ENCODE assay signal across 10 cellular contexts in the genomic region with DNA sequence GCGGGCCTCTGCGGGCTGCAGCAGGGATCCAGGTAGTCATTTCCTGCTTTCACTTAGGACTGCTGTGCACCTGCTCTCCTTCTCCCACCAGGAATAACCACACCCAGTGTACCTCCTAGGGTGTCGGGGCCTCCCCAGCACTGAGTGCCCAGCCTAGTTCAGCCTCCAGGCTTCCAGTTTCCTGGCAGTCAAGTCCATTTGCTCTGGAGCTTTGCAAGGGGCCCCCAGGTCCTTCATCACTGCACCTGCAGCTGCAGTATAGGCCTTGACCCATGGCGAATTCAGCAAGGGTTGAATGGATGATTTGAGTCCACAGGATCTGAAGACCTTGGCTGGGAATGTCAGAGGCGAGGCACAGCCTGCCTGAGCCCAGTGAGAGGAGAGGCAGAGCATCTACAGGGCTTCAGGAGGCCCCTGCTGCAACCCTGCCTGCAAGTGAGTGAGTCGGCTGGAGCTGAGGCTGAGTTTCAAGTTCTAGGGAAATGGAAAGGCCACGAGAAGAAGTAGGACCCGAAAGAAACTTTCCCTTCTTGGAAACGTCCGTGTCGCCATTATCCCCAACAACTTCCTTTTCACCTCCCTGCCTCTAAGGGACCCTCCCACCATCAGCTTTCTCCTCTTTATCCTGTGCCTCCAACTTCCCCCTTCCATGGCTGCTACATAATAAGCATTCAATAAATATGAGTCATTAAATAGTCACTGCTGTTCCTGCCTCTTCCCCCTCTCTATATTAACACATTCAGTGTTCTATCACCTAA.
A peak's percentile ranks its signal among the peaks of the same experiment; 100 is the strongest.
DNase-seq lines count a peak whose midpoint lies in the region; ATAC-seq, FAIRE-seq and TF ChIP-seq lines count a peak whose summit lies in the region.
"Had no signal": no experiment of that assay in that cellular context is flagged by ENCODE, and none has a peak within 500 bp of the region (broad histone marks: within the 10 kb centered on the region; RNA-seq: fewer than 3 reads in every experiment).

No MANE protein-coding gene starts in this region.

- H3K4me1 Mint-ChIP-seq in activated CD4-positive, alpha-beta T cell treated with anti-CD3 and anti-CD28 coated beads, Interleukin-2, amount 10 ng/mL, durations not matched to agents 24 days and 14 days: peaks cover 45% of the 10 kb centered on the region

- intact Hi-C loops in activated CD4-positive, alpha-beta T cell treated with anti-CD3 and anti-CD28 coated beads, Interleukin-2, amount 10 ng/mL, durations not matched to agents 24 days and 14 days (cut with micrococcal nuclease): loop anchor here (2.0 to 10.0 kb wide), 2 partner anchors 116 to 208 kb away; a partner anchor contains a TSS

- H3K36me3 ChIP-seq in small intestine (ENCODE audit: control insufficient read depth in 2 of 2, insufficient read depth in 2 of 2, low read length in 2 of 2): no peaks in the 10 kb centered on the region

- FAIRE-seq in small intestine (lab: Jason Lieb, UNC): no peak
- FAIRE-seq: H1 had no signal

- no peak overlapping the region for H3K4me3 ChIP-seq in choroid plexus epithelial cell (ENCODE audit: low read depth, low read length)
- H3K4me3 ChIP-seq in small intestine (ENCODE audit: low read depth in 1 of 2, low read length in 2 of 2): no peak overlapping the region

- peak overlapping the region in 1 of 2 donors; percentile 75 for H3K27ac ChIP-seq in small intestine (ENCODE audit: low read depth in 1 of 2, low read length in 1 of 2)

- TF ChIP-seq CTCF in choroid plexus epithelial cell (conservative IDR thresholded peaks at IDR 0.05; ENCODE audit: low read depth, low read length): no peak

- H3K9me3 ChIP-seq in small intestine (ENCODE audit: control insufficient read depth, low read depth): no peaks in the 10 kb centered on the region

- H3K27me3 Mint-ChIP-seq in activated CD4-positive, alpha-beta T cell treated with anti-CD3 and anti-CD28 coated beads, Interleukin-2, amount 10 ng/mL, durations not matched to agents 24 days and 14 days: peaks cover 15% of the 10 kb centered on the region

- no peaks in the 10 kb centered on the region for H3K27me3 ChIP-seq in small intestine (ENCODE audit: control insufficient read depth in 2 of 2, insufficient read depth in 2 of 2, low read length in 2 of 2)

- H3K36me3 Mint-ChIP-seq in activated CD4-positive, alpha-beta T cell treated with anti-CD3 and anti-CD28 coated beads, Interleukin-2, amount 10 ng/mL, durations not matched to agents 24 days and 14 days (ENCODE audit: low read depth): peaks cover 1% of the 10 kb centered on the region
- H3K36me3 Mint-ChIP-seq: stimulated activated naive B cell treated with anti-CD40 and anti-IgM and Interleukin-4, amounts not matched to agents 10 μg/mL and 1 μg/mL and 100 μg/mL, for 72 hours had no signal

- H3K4me1 ChIP-seq in small intestine (ENCODE audit: control insufficient read depth in 2 of 2, insufficient read depth in 1 of 2, low read depth in 1 of 2, low read length in 1 of 2): peaks cover 0 to 3% of the 10 kb centered on the region in 2 donors

- peak overlapping the region; percentile 89 for H3K27ac Mint-ChIP-seq in activated CD4-positive, alpha-beta T cell treated with anti-CD3 and anti-CD28 coated beads, Interleukin-2, amount 10 ng/mL, durations not matched to agents 24 days and 14 days
- H3K27ac Mint-ChIP-seq: stimulated activated naive B cell treated with anti-CD40 and anti-IgM and Interleukin-4, amounts not matched to agents 10 μg/mL and 1 μg/mL and 100 μg/mL, for 72 hours had no signal

- 42 to 62% (median 48%) methylated on average over 11 of the region's 11 CpGs for WGBS in small intestine, 3 donors

- H3K4me3 Mint-ChIP-seq in activated CD4-positive, alpha-beta T cell treated with anti-CD3 and anti-CD28 coated beads, Interleukin-2, amount 10 ng/mL, durations not matched to agents 24 days and 14 days: peak overlapping the region; percentile 3
- H3K4me3 Mint-ChIP-seq: stimulated activated naive B cell treated with anti-CD40 and anti-IgM and Interleukin-4, amounts not matched to agents 10 μg/mL and 1 μg/mL and 100 μg/mL, for 72 hours had no signal

- H3K9me3 Mint-ChIP-seq in activated CD4-positive, alpha-beta T cell treated with anti-CD3 and anti-CD28 coated beads, Interleukin-2, amount 10 ng/mL, durations not matched to agents 24 days and 14 days: peaks cover 4% of the 10 kb centered on the region
- H3K9me3 Mint-ChIP-seq: stimulated activated naive B cell treated with anti-CD40 and anti-IgM and Interleukin-4, amounts not matched to agents 10 μg/mL and 1 μg/mL and 100 μg/mL, for 72 hours had no signal

- DNase-seq in activated CD4-positive, alpha-beta T cell treated with anti-CD3 and anti-CD28 coated beads, Interleukin-2, amount 10 ng/mL, durations not matched to agents 24 days and 14 days: no peak
- no peak for DNase-seq in activated CD4-positive, alpha-beta T cell treated with anti-CD3 and anti-CD28 coated beads for 1 hour
- DNase-seq in NOMO-1 (lab: John Stamatoyannopoulos, UW; ENCODE audit: unreplicated experiment in 2 of 2): peak; percentile 44 to 65
- DNase-seq in choroid plexus epithelial cell (ENCODE audit: low read depth): peak; percentile 28
- DNase-seq in small intestine: peak; percentile 65
- DNase-seq in cerebellum (ENCODE audit: low spot score): no peak
- DNase-seq in activated CD8-positive, alpha-beta memory T cell treated with anti-CD3 and anti-CD28 coated beads, Interleukin-2, amount 50 U/mL, for 48 hours: no peak
- DNase-seq: stimulated activated naive B cell treated with anti-CD40 and anti-IgM and Interleukin-4, amounts not matched to agents 10 μg/mL and 1 μg/mL and 100 μg/mL, for 72 hours had no signal

- no peak for ATAC-seq in HG03196 (IDR thresholded peaks at IDR 0.05; ENCODE audit: unreplicated experiment)

Comparison
In these comparisons a context has a peak if more than half of its experiments do, and no peak if none do; other contexts are left out.
1. DNase-seq: peak in NOMO-1 (2 of 2), choroid plexus epithelial cell (single experiment) and small intestine (single experiment); none in activated CD4-positive, alpha-beta T cell treated with anti-CD3 and anti-CD28 coated beads, Interleukin-2, amount 10 ng/mL, durations not matched to agents 24 days and 14 days (single experiment), activated CD4-positive, alpha-beta T cell treated with anti-CD3 and anti-CD28 coated beads for 1 hour (single experiment), cerebellum (single experiment) and activated CD8-positive, alpha-beta memory T cell treated with anti-CD3 and anti-CD28 coated beads, Interleukin-2, amount 50 U/mL, for 48 hours (single experiment).